In genomic region chr19:24101459-24102122, GRCh38 we compare ENCODE assay signal across 21 cellular contexts.
"Had no signal": no experiment of that assay in that cellular context is flagged by ENCODE, and none has a peak within 500 bp of the region (broad histone marks: within the 10 kb centered on the region; RNA-seq: fewer than 3 reads in every experiment).

No MANE protein-coding gene starts in this region.

- FAIRE-seq: endothelial cell of umbilical vein had no signal

- H3K27me3 Mint-ChIP-seq: activated CD8-positive, alpha-beta T cell treated with anti-CD3 and anti-CD28 coated beads for 36 hours; activated naive CD8-positive, alpha-beta T cell treated with anti-CD3 and anti-CD28 coated beads, Interleukin-2, amount 10 ng/mL, durations not matched to agents 7 days and 5 days; activated T-helper 17 cell treated with anti-CD3 and anti-CD28 coated beads, Interleukin-2, amount 50 U/mL, for 72 hours; T-cell had no signal

- H3K27me3 ChIP-seq: esophagus muscularis mucosa, right atrium auricular region, tibial nerve, vagina had no signal

- DNase-seq: activated CD4-positive, alpha-beta T cell treated with anti-CD3 and anti-CD28 coated beads for 48 hours; activated CD8-positive, alpha-beta T cell treated with anti-CD3 and anti-CD28 coated beads for 36 hours; activated naive CD4-positive, alpha-beta T cell treated with Interleukin-2 at 50 U/mL for 16 hours; activated naive CD8-positive, alpha-beta T cell treated with anti-CD3 and anti-CD28 coated beads, Interleukin-2, amount 10 ng/mL, durations not matched to agents 7 days and 5 days; activated T-cell treated with anti-CD3 and anti-CD28 coated beads, Interleukin-2, amount 50 U/mL, for 1 hour; cerebellar nuclear complex; effector memory CD4-positive, alpha-beta T cell; left colon; nephron progenitor cell; nucleus accumbens; stimulated activated naive CD8-positive, alpha-beta T cell treated with anti-CD3 and anti-CD28 coated beads, Interleukin-15, Interleukin-2, amounts not matched to agents 100 U/mL and 50 U/mL, for 24 hours; substantia nigra; T-cell had no signal

- H3K4me1 Mint-ChIP-seq: activated naive CD8-positive, alpha-beta T cell treated with anti-CD3 and anti-CD28 coated beads, Interleukin-2, amount 10 ng/mL, durations not matched to agents 7 days and 5 days; activated T-helper 17 cell treated with anti-CD3 and anti-CD28 coated beads, Interleukin-2, amount 50 U/mL, for 72 hours; nephron progenitor cell had no signal

- H3K4me1 ChIP-seq: tibial nerve had no signal

- H3K9me3 ChIP-seq: esophagus muscularis mucosa, right atrium auricular region, vagina had no signal

- H3K27ac Mint-ChIP-seq: activated CD8-positive, alpha-beta T cell treated with anti-CD3 and anti-CD28 coated beads for 36 hours; activated naive CD8-positive, alpha-beta T cell treated with anti-CD3 and anti-CD28 coated beads, Interleukin-2, amount 10 ng/mL, durations not matched to agents 7 days and 5 days; activated T-helper 17 cell treated with anti-CD3 and anti-CD28 coated beads, Interleukin-2, amount 50 U/mL, for 72 hours; nephron progenitor cell; T-cell; WTC11 had no signal

- H3K4me3 ChIP-seq: esophagus muscularis mucosa, lung, right atrium auricular region, tibial nerve, vagina had no signal

- H3K27ac ChIP-seq: esophagus muscularis mucosa, right atrium auricular region, tibial nerve, vagina had no signal

- H3K4me3 Mint-ChIP-seq: activated CD8-positive, alpha-beta T cell treated with anti-CD3 and anti-CD28 coated beads for 36 hours; activated naive CD8-positive, alpha-beta T cell treated with anti-CD3 and anti-CD28 coated beads, Interleukin-2, amount 10 ng/mL, durations not matched to agents 7 days and 5 days; activated T-helper 17 cell treated with anti-CD3 and anti-CD28 coated beads, Interleukin-2, amount 50 U/mL, for 72 hours; nephron progenitor cell; T-cell; WTC11 had no signal

- ATAC-seq: activated CD8-positive, alpha-beta T cell treated with anti-CD3 and anti-CD28 coated beads for 36 hours; activated T-helper 17 cell treated with anti-CD3 and anti-CD28 coated beads, Interleukin-2, amount 50 U/mL, for 72 hours; left colon; stimulated activated naive CD8-positive, alpha-beta T cell treated with anti-CD3 and anti-CD28 coated beads, Interleukin-15, Interleukin-2, amounts not matched to agents 100 U/mL and 50 U/mL, for 24 hours; T-cell; WTC11 had no signal

- H3K9me3 Mint-ChIP-seq: WTC11 had no signal
